In genomic region chr6:159608961-159609673, GRCh38 we compare ENCODE assay signal across 8 cellular contexts.
A peak's percentile ranks its signal among the peaks of the same experiment; 100 is the strongest.
DNase-seq lines count a peak whose midpoint lies in the region; ATAC-seq and TF ChIP-seq lines count a peak whose summit lies in the region.

No MANE protein-coding gene starts in this region.

- no peak overlapping the region for H3K27ac ChIP-seq in Panc1 (ENCODE audit: low read length)

- no TSS peak for BruUV-seq in Panc1 (replicated peaks; lab: Mats Ljungman, UMichigan)

- H3K9me3 ChIP-seq in Panc1 (ENCODE audit: control insufficient read depth, insufficient read depth, low read depth, low read length) = no peaks in the 10 kb centered on the region

- in situ Hi-C loops in Panc1 (cut with HindIII; ENCODE audit: low pct_unique_long_range_greater_than_20kb, low sequenced_read_pairs) = no loop called here

- no peaks in the 10 kb centered on the region for H3K27me3 ChIP-seq in BJ (ENCODE audit: control insufficient read depth, insufficient read depth, low read length)
- no peaks in the 10 kb centered on the region for H3K27me3 ChIP-seq in Panc1 (ENCODE audit: control insufficient read depth, insufficient read depth, low read length)

- H3K4me3 ChIP-seq in BJ (ENCODE audit: low read depth, low read length) (no peak overlapping the region), Panc1 (ENCODE audit: low read depth in 2 of 2, low read length in 2 of 2) (no peak overlapping the region)

- TF ChIP-seq CTCF in BJ (IDR thresholded peaks at IDR 0.05; ENCODE audit: insufficient read depth, low read depth, low read length) = peak; percentile 60
- TF ChIP-seq CTCF in Panc1 (IDR thresholded peaks at IDR 0.05) = peak; percentile 77

- no peaks in the 10 kb centered on the region for H3K4me1 ChIP-seq in Panc1 (ENCODE audit: control insufficient read depth, insufficient read depth, low read length)

- peak; percentile 81 for ATAC-seq in GM18868 (IDR thresholded peaks at IDR 0.05; ENCODE audit: unreplicated experiment)
- peak; percentile 65; the same call in 1 of the 2 replicates for ATAC-seq in Panc1
- ATAC-seq in GM19467 (IDR thresholded peaks at IDR 0.05; ENCODE audit: unreplicated experiment) = no peak

- CTCF ChIA-PET in BJ (lab: Yijun Ruan, JAX) = interaction anchor here (1.2 to 3.1 kb wide), 6 partner anchors 10 to 437 kb away, joined by 3 to 10 read pairs (median 6); no protein-coding TSS in a partner anchor
- CTCF ChIA-PET in Panc1 (lab: Charles Lee) = no interaction called here

- POLR2A ChIA-PET in BJ (lab: Charles Lee) = no interaction called here
- POLR2A ChIA-PET in Panc1 (lab: Charles Lee) = no interaction called here

- no peak for DNase-seq in BJ (ENCODE audit: low read depth)
- DNase-seq in Panc1 (ENCODE audit: low read depth, low spot score) = peak; percentile 12
- peak; percentile 9 for DNase-seq in iPS DF 19.7 (ENCODE audit: low read depth, low spot score)
- no peak for DNase-seq in NCI-H187 treated with DMSO at 0.1 percent for 48 hours (lab: John Stamatoyannopoulos, UW)
- DNase-seq in head of caudate nucleus = no peak
- DNase-seq in NCI-H2081 treated with DMSO at 0.1 percent for 48 hours (lab: John Stamatoyannopoulos, UW) = no peak

- H3K36me3 ChIP-seq in BJ (ENCODE audit: control insufficient read depth, insufficient read depth, low read length) = no peaks in the 10 kb centered on the region
- no peaks in the 10 kb centered on the region for H3K36me3 ChIP-seq in Panc1 (ENCODE audit: control insufficient read depth, insufficient read depth, low read length)

- intact Hi-C loops in Panc1 (cut with micrococcal nuclease; ENCODE audit: unreplicated experiment) (no loop called here), head of caudate nucleus (cut with DNase I) (no loop called here)

Comparison
In these comparisons a context has a peak if more than half of its experiments do, and no peak if none do; other contexts are left out.
1. DNase-seq: peak in Panc1 (single experiment) and iPS DF 19.7 (single experiment); none in BJ (single experiment), NCI-H187 treated with DMSO at 0.1 percent for 48 hours (single experiment), head of caudate nucleus (0 of 42) and NCI-H2081 treated with DMSO at 0.1 percent for 48 hours (single experiment).